ENCODE assay signal across 7 cellular contexts in genomic region chr5:81393783-81394718, GRCh38.
DNase-seq lines count a peak whose midpoint lies in the region; ATAC-seq lines count a peak whose summit lies in the region.

TSS of gene ACOT12 (minus strand) at chr5:81394134. CDS start at chr5:81394114, 20 bp downstream.

- peaks cover 5% of the 10 kb centered on the region for H3K9me3 Mint-ChIP-seq in activated naive CD4-positive, alpha-beta T cell treated with anti-CD3 and anti-CD28 coated beads, Interleukin-2, amount 50 U/mL, for 24 hours
- H3K9me3 Mint-ChIP-seq in stimulated activated naive B cell treated with anti-CD40 and anti-IgM and Interleukin-4, amounts not matched to agents 10 μg/mL and 1 μg/mL and 100 μg/mL, for 72 hours: peaks cover 4% of the 10 kb centered on the region in 2 donors

- H3K36me3 ChIP-seq in HAP-1 (replicated peaks) (no peaks in the 10 kb centered on the region), iPS-18a (ENCODE audit: control insufficient read depth, low read depth, low read length) (no peaks in the 10 kb centered on the region)

- H3K27ac Mint-ChIP-seq in activated naive CD4-positive, alpha-beta T cell treated with anti-CD3 and anti-CD28 coated beads, Interleukin-2, amount 50 U/mL, for 24 hours: no peak within 1 kb of the TSS
- no peak within 1 kb of the TSS for H3K27ac Mint-ChIP-seq in stimulated activated naive B cell treated with anti-CD40 and anti-IgM and Interleukin-4, amounts not matched to agents 10 μg/mL and 1 μg/mL and 100 μg/mL, for 72 hours

- no peak within 1 kb of the TSS for H3K27ac ChIP-seq in iPS-18a (ENCODE audit: low read length)

- H3K36me3 Mint-ChIP-seq in activated naive CD4-positive, alpha-beta T cell treated with anti-CD3 and anti-CD28 coated beads, Interleukin-2, amount 50 U/mL, for 24 hours: no peaks in the 10 kb centered on the region
- peaks cover 0 to 2% of the 10 kb centered on the region in 2 donors for H3K36me3 Mint-ChIP-seq in stimulated activated naive B cell treated with anti-CD40 and anti-IgM and Interleukin-4, amounts not matched to agents 10 μg/mL and 1 μg/mL and 100 μg/mL, for 72 hours

- H3K4me1 ChIP-seq in HAP-1 (no peaks in the 10 kb centered on the region), iPS-18a (ENCODE audit: control insufficient read depth, low read depth, low read length) (no peaks in the 10 kb centered on the region)

- H3K4me3 ChIP-seq in HAP-1 (peak within 1 kb of the TSS; percentile 19), iPS-18a (ENCODE audit: low read length) (peak within 1 kb of the TSS; percentile 59)

- peak; percentile 52 to 55 for ATAC-seq in stimulated activated naive B cell treated with anti-CD40 and anti-IgM and Interleukin-4, amounts not matched to agents 10 μg/mL and 1 μg/mL and 100 μg/mL, for 72 hours (replicated peaks)
- no peak for ATAC-seq in HG03457 (IDR thresholded peaks at IDR 0.05; ENCODE audit: unreplicated experiment)

- in situ Hi-C loops in HAP-1 (cut with MboI; ENCODE audit: low sequenced_read_pairs): no loop called here

- H3K4me1 Mint-ChIP-seq in activated naive CD4-positive, alpha-beta T cell treated with anti-CD3 and anti-CD28 coated beads, Interleukin-2, amount 50 U/mL, for 24 hours: peaks cover 5% of the 10 kb centered on the region
- H3K4me1 Mint-ChIP-seq in stimulated activated naive B cell treated with anti-CD40 and anti-IgM and Interleukin-4, amounts not matched to agents 10 μg/mL and 1 μg/mL and 100 μg/mL, for 72 hours: peaks cover 3 to 15% of the 10 kb centered on the region in 2 donors

- DNase-seq in HAP-1 (ENCODE audit: low spot score in 2 of 2): peak in 1 of 2 experiments; percentile 25
- no peak for DNase-seq in stimulated activated naive B cell treated with anti-CD40 and anti-IgM and Interleukin-4, amounts not matched to agents 10 μg/mL and 1 μg/mL and 100 μg/mL, for 72 hours
- no peak for DNase-seq in DMS114 treated with DMSO at 0.1 percent for 48 hours (lab: John Stamatoyannopoulos, UW; ENCODE audit: unreplicated experiment)
- no peak for DNase-seq in dedifferentiated amniotic fluid mesenchymal stem cell (ENCODE audit: extremely low spot score)

- no peaks in the 10 kb centered on the region for H3K9me3 ChIP-seq in HAP-1
- no peaks in the 10 kb centered on the region for H3K9me3 ChIP-seq in iPS-18a (ENCODE audit: control insufficient read depth, low read depth, low read length)

- H3K27me3 ChIP-seq in HAP-1 (ENCODE audit: low read depth) (no peaks in the 10 kb centered on the region), iPS-18a (ENCODE audit: control insufficient read depth, insufficient read depth, low read length) (peaks cover 23% of the 10 kb centered on the region)

- peak within 1 kb of the TSS; percentile 23 for H3K4me3 Mint-ChIP-seq in activated naive CD4-positive, alpha-beta T cell treated with anti-CD3 and anti-CD28 coated beads, Interleukin-2, amount 50 U/mL, for 24 hours
- peak within 1 kb of the TSS; percentile 36 to 77 for H3K4me3 Mint-ChIP-seq in stimulated activated naive B cell treated with anti-CD40 and anti-IgM and Interleukin-4, amounts not matched to agents 10 μg/mL and 1 μg/mL and 100 μg/mL, for 72 hours

- H3K27me3 Mint-ChIP-seq in activated naive CD4-positive, alpha-beta T cell treated with anti-CD3 and anti-CD28 coated beads, Interleukin-2, amount 50 U/mL, for 24 hours: peaks cover 48% of the 10 kb centered on the region
- peaks cover 35 to 49% of the 10 kb centered on the region in 2 donors for H3K27me3 Mint-ChIP-seq in stimulated activated naive B cell treated with anti-CD40 and anti-IgM and Interleukin-4, amounts not matched to agents 10 μg/mL and 1 μg/mL and 100 μg/mL, for 72 hours

- H3K9ac ChIP-seq in iPS-18a (ENCODE audit: low read length): no peak within 1 kb of the TSS
